Comparison of ENCODE assay signal across 8 cellular contexts in genomic region chr6:33298773-33299236, GRCh38. TPM values are rescaled to one million over a fixed set of nuclear protein-coding genes. Genes with fewer than 3 reads are reported as not detected.
DNase-seq lines count a peak whose midpoint lies in the region; ATAC-seq and TF ChIP-seq lines count a peak whose summit lies in the region.

Gene RGL2 (minus strand): TSS chr6:33298942. CDS start chr6:33298610, 332 bp downstream.

- no peak within 1 kb of the TSS for H3K23ac ChIP-seq in H9 (ENCODE audit: insufficient read length, low read depth, low read length)

- DNase-seq in H9, result no peak
- DNase-seq in NCI-H146 (lab: John Stamatoyannopoulos, UW), result peak; percentile 81
- peak; percentile 58 for DNase-seq in activated CD4-positive, alpha-beta T cell treated with anti-CD3 and anti-CD28 coated beads for 48 hours
- peak in 1 of 2 donors; percentile 52 for DNase-seq in memory B cell (ENCODE audit: low spot score in 2 of 2)
- DNase-seq in stimulated activated naive CD4-positive, alpha-beta T cell treated with Interleukin-2 at 50 U/mL for 16 hours (lab: John Stamatoyannopoulos, UW), result peak; percentile 48
- DNase-seq in NCI-H446 treated with DMSO at 0.1 percent for 48 hours (lab: John Stamatoyannopoulos, UW), result no peak

- H3K4ac ChIP-seq in H9 (ENCODE audit: low read depth, low read length), result no peak within 1 kb of the TSS

- H2AK5ac ChIP-seq in H9 (ENCODE audit: insufficient read length, low read length), result no peak within 1 kb of the TSS

- no peak within 1 kb of the TSS for H3T11ph ChIP-seq in H9 (ENCODE audit: low read length)

- H4K8ac ChIP-seq in H9 (replicated peaks; ENCODE audit: insufficient read length, low read depth, low read length), result no peak within 1 kb of the TSS

- H3K9ac ChIP-seq in H9 (ENCODE audit: extremely low read depth, insufficient read length, low read length) (peak within 1 kb of the TSS; percentile 85), endocrine pancreas (ENCODE audit: control insufficient read depth, insufficient read depth, low read length) (peak within 1 kb of the TSS; percentile 69)

- H3K27me3 Mint-ChIP-seq in H9 (ENCODE audit: low read depth) (no peaks in the 10 kb centered on the region), memory B cell (no peaks in the 10 kb centered on the region)

- H3K27ac ChIP-seq in H9 (ENCODE audit: insufficient read length, low read depth, low read length), result peak within 1 kb of the TSS; percentile 91

- H3K79me2 ChIP-seq in H9 (ENCODE audit: insufficient read depth, low read length), result peaks cover 3% of the 10 kb centered on the region; the same call in 1 of the 2 replicates

- H3K4me2 ChIP-seq in H9 (ENCODE audit: insufficient read depth, insufficient read length, low read length), result peak within 1 kb of the TSS; percentile 90

- H3K4me1 Mint-ChIP-seq in H9 (peaks cover 12 to 20% of the 10 kb centered on the region in 2 experiments), memory B cell (peaks cover 27% of the 10 kb centered on the region)

- peak; percentile 29 for ATAC-seq in memory B cell (ENCODE audit: low read depth)

- H3K36me3 Mint-ChIP-seq in H9 (ENCODE audit: insufficient read depth in 1 of 3, low read depth in 3 of 3) (peaks cover 10 to 28% (median 23%) of the 10 kb centered on the region in 3 experiments), memory B cell (peaks cover 25% of the 10 kb centered on the region)

- no peak within 1 kb of the TSS for H4K91ac ChIP-seq in H9 (ENCODE audit: insufficient read length, low read depth, low read length)

- H3K9me3 ChIP-seq in H9 (ENCODE audit: control insufficient read depth, low read depth, low read length) (no peaks in the 10 kb centered on the region), endocrine pancreas (ENCODE audit: control insufficient read depth, low read length) (no peaks in the 10 kb centered on the region)

- H3K14ac ChIP-seq in H9 (ENCODE audit: insufficient read depth, low read length), result peak within 1 kb of the TSS; percentile 80

- H3K4me3 ChIP-seq in GM08714 (ENCODE audit: low read length), result peak within 1 kb of the TSS; percentile 72
- H3K4me3 ChIP-seq in endocrine pancreas (ENCODE audit: control insufficient read depth, insufficient read depth, low read length), result peak within 1 kb of the TSS; percentile 16

- H3K9me3 Mint-ChIP-seq in H9 (no peaks in the 10 kb centered on the region), memory B cell (no peaks in the 10 kb centered on the region)

- H2BK15ac ChIP-seq in H9 (ENCODE audit: low read depth, low read length), result no peak within 1 kb of the TSS

- peak within 1 kb of the TSS; percentile 98 to 99 (median 98) for H3K27ac Mint-ChIP-seq in H9
- H3K27ac Mint-ChIP-seq in memory B cell, result peak within 1 kb of the TSS; percentile 99

- peaks cover 3% of the 10 kb centered on the region for H3K36me3 ChIP-seq in endocrine pancreas (ENCODE audit: control insufficient read depth, insufficient read depth, low read length)

- no peak within 1 kb of the TSS for H4K5ac ChIP-seq in H9 (ENCODE audit: insufficient read length, low read depth, low read length)

- no peaks in the 10 kb centered on the region for H4K20me1 ChIP-seq in H9 (ENCODE audit: control insufficient read depth, insufficient read depth, insufficient read length)

- H2BK120ac ChIP-seq in H9 (ENCODE audit: low read depth, low read length, poor library complexity, severe bottlenecking), result no peak within 1 kb of the TSS

- H3K79me1 ChIP-seq in H9 (ENCODE audit: insufficient read depth, low read depth, low read length, poor library complexity, severe bottlenecking), result no peaks in the 10 kb centered on the region

- H3K4me3 Mint-ChIP-seq in H9 (peak within 1 kb of the TSS; percentile 98 to 100), memory B cell (peak within 1 kb of the TSS; percentile 100)

- H2AFZ ChIP-seq in H9 (ENCODE audit: low read length), result no peak within 1 kb of the TSS

- H3K27me3 ChIP-seq in H9 (ENCODE audit: insufficient read depth, low read length) (no peaks in the 10 kb centered on the region), endocrine pancreas (ENCODE audit: control insufficient read depth, insufficient read depth, low read length) (no peaks in the 10 kb centered on the region)

- H3K4me1 ChIP-seq in H9 (ENCODE audit: insufficient read depth, low read length) (no peaks in the 10 kb centered on the region), endocrine pancreas (ENCODE audit: control insufficient read depth, insufficient read depth, low read length) (no peaks in the 10 kb centered on the region)

- peak within 1 kb of the TSS; percentile 7 for H3K56ac ChIP-seq in H9 (ENCODE audit: insufficient read length, low read depth, low read length)

- H2BK12ac ChIP-seq in H9 (ENCODE audit: insufficient read length, low read depth, low read length), result no peak within 1 kb of the TSS

- H2BK5ac ChIP-seq in H9 (ENCODE audit: insufficient read length, low read length), result no peak within 1 kb of the TSS

- no CpG with 5 or more reads among the region's 34 CpGs for WGBS in H9 (ENCODE audit: extremely low coverage, insufficient read length, low lambda C conversion rate)

- peaks cover 22% of the 10 kb centered on the region for H3K23me2 ChIP-seq in H9 (ENCODE audit: insufficient read length, low read depth, low read length, poor library complexity, severe bottlenecking)

- H3K18ac ChIP-seq in H9 (ENCODE audit: insufficient read length, low read depth, low read length), result peak within 1 kb of the TSS; percentile 71

- no peak within 1 kb of the TSS for H2BK20ac ChIP-seq in H9 (ENCODE audit: low read depth, low read length, poor library complexity, severe bottlenecking)

- TF ChIP-seq CTCF in H9 (conservative IDR thresholded peaks at IDR 0.05), result no peak

RNA-seq across cellular contexts. Expression of gene RGL2, which starts in this region (rescaled TPM):
- 70.5 and 74.3 TPM in 2 replicates for total RNA-seq in H9 (2021)

Comparison
In these comparisons a context has a peak if more than half of its experiments do, and no peak if none do; other contexts are left out.
1. DNase-seq: peak in NCI-H146 (single experiment), activated CD4-positive, alpha-beta T cell treated with anti-CD3 and anti-CD28 coated beads for 48 hours (single experiment) and stimulated activated naive CD4-positive, alpha-beta T cell treated with Interleukin-2 at 50 U/mL for 16 hours (single experiment); none in H9 (single experiment) and NCI-H446 treated with DMSO at 0.1 percent for 48 hours (single experiment).